In genomic region chr1:11655263-11656079, GRCh38 we compare ENCODE assay signal across 8 cellular contexts. TPM values are rescaled to one million over a fixed set of nuclear protein-coding genes. Genes with fewer than 3 reads are reported as not detected.
DNase-seq lines count a peak whose midpoint lies in the region; ATAC-seq, FAIRE-seq and TF ChIP-seq lines count a peak whose summit lies in the region.

No MANE protein-coding gene starts in this region.

- H3K4me3 ChIP-seq in heart left ventricle (peak overlapping the region; percentile 28 to 89 (median 67)), K562 (peak overlapping the region; percentile 48), mesenchymal stem cell (ENCODE audit: insufficient read depth in 1 of 2, low read depth in 1 of 2, low read length in 2 of 2) (peak overlapping the region; percentile 73 to 87), urinary bladder (ENCODE audit: low read depth, low read length) (peak overlapping the region; percentile 83)

- no peaks in the 10 kb centered on the region for H3K9me3 ChIP-seq in heart left ventricle
- no peaks in the 10 kb centered on the region; the same call in 1 of the 2 replicates for H3K9me3 ChIP-seq in K562 (replicated peaks; ENCODE audit: control insufficient read depth, insufficient read depth, low read depth, low read length)
- H3K9me3 ChIP-seq in mesenchymal stem cell (ENCODE audit: control insufficient read depth, low read length), result no peaks in the 10 kb centered on the region

- H3K9ac ChIP-seq in K562 (ENCODE audit: insufficient read depth in 1 of 2, low read depth in 2 of 2, low read length in 2 of 2) (peak overlapping the region in 1 of 2 experiments; percentile 91; a peak in 2 of 4 replicates), mesenchymal stem cell (ENCODE audit: low read length) (peak overlapping the region; percentile 64)

- no TSS peak for BruUV-seq in K562 (replicated peaks; lab: Mats Ljungman, UMichigan)

- POLR2A ChIA-PET in K562 (lab: Yijun Ruan, JAX), result interaction anchor here (0.5 to 3.0 kb wide), 7 partner anchors 8 to 602 kb away, joined by 3 to 12 read pairs (median 4); partner anchors contain the start of gene FBXO6

- intact Hi-C loops in heart left ventricle (cut with DNase I) (loop anchor here in 1 of 10 donors (2.0 kb wide), 1 partner anchor 63 kb away; no protein-coding TSS in a partner anchor), Right ventricle myocardium superior (cut with DNase I) (no loop called here), K562 (cut with micrococcal nuclease) (no loop called here)

- TF ChIP-seq CTCF in heart left ventricle (IDR thresholded peaks at IDR 0.05) (no peak), K562 (IDR thresholded peaks at IDR 0.05 in 2 of 3, conservative IDR thresholded peaks at IDR 0.05 in 1 of 3; ENCODE audit: insufficient read depth in 2 of 3, low read depth in 1 of 3, low read length in 3 of 3) (no peak)

- peaks cover 13% of the 10 kb centered on the region for H3K79me1 ChIP-seq in mesenchymal stem cell (replicated peaks; ENCODE audit: low read length, poor library complexity, severe bottlenecking)

- no peak overlapping the region for H3K23ac ChIP-seq in mesenchymal stem cell (ENCODE audit: low read length in 2 of 2)

- TF ChIP-seq RAD21 in K562 (CRISPR knock-in tag; conservative IDR thresholded peaks at IDR 0.05 in 1 of 2, IDR thresholded peaks at IDR 0.05 in 1 of 2), result no peak

- no peaks in the 10 kb centered on the region for H3K9me1 ChIP-seq in K562 (ENCODE audit: control insufficient read depth, insufficient read depth, low read length)

- H2BK12ac ChIP-seq in mesenchymal stem cell (ENCODE audit: low read length in 2 of 2), result no peak overlapping the region

- no peak overlapping the region for H3K14ac ChIP-seq in mesenchymal stem cell (ENCODE audit: low read length in 2 of 2)

- H3K18ac ChIP-seq in mesenchymal stem cell (ENCODE audit: low read depth in 1 of 2, low read length in 2 of 2), result no peak overlapping the region

- no peak for DNase-seq in heart left ventricle
- DNase-seq in Right ventricle myocardium superior, result no peak
- no peak for DNase-seq in K562 (ENCODE audit: extremely low read depth in 1 of 4, low spot score in 3 of 4)
- DNase-seq in mesenchymal stem cell, result no peak
- no peak for DNase-seq in AG20443 (ENCODE audit: low spot score)
- no peak for DNase-seq in Kasumi-1 (lab: John Stamatoyannopoulos, UW)

- H2BK5ac ChIP-seq in mesenchymal stem cell (ENCODE audit: low read depth, low read length, poor library complexity, severe bottlenecking), result no peak overlapping the region

- no peaks in the 10 kb centered on the region for H3K79me2 ChIP-seq in K562 (ENCODE audit: control insufficient read depth, insufficient read depth, low read length)

- H4K20me1 ChIP-seq in K562 (replicated peaks; ENCODE audit: control insufficient read depth, insufficient read depth, low read length), result no peaks in the 10 kb centered on the region

- no peak overlapping the region for H2BK120ac ChIP-seq in mesenchymal stem cell (ENCODE audit: low read depth, low read length)

- H3K4me1 ChIP-seq in heart left ventricle (peaks cover 2 to 25% (median 11%) of the 10 kb centered on the region in 12 donors), K562 (replicated peaks in 1 of 2; ENCODE audit: control insufficient read depth in 2 of 2, insufficient read depth in 2 of 2, low read length in 2 of 2) (peaks cover 4 to 38% of the 10 kb centered on the region in 2 experiments; a peak in 4 of 5 replicates), mesenchymal stem cell (ENCODE audit: control insufficient read depth, insufficient read depth, low read depth, low read length) (peaks cover 31% of the 10 kb centered on the region), urinary bladder (ENCODE audit: insufficient read depth) (no peaks in the 10 kb centered on the region)

- ATAC-seq in heart left ventricle (no peak), Right ventricle myocardium superior (ENCODE audit: poor library complexity) (no peak), K562 (no peak), GM18868 (IDR thresholded peaks at IDR 0.05; ENCODE audit: unreplicated experiment) (no peak)

- H4K8ac ChIP-seq in mesenchymal stem cell (ENCODE audit: low read length), result peak overlapping the region; percentile 31

- H2BK15ac ChIP-seq in mesenchymal stem cell (ENCODE audit: low read depth, poor library complexity, severe bottlenecking), result peak overlapping the region; percentile 13

- H3K27me3 ChIP-seq in heart left ventricle (peaks cover 0 to 17% (median under 1%) of the 10 kb centered on the region in 9 donors), K562 (ENCODE audit: control insufficient read depth in 2 of 2, insufficient read depth in 2 of 2, low read length in 2 of 2) (no peaks in the 10 kb centered on the region), mesenchymal stem cell (ENCODE audit: control insufficient read depth in 1 of 2, insufficient read depth in 1 of 2, low read length in 2 of 2) (peaks cover 4 to 16% of the 10 kb centered on the region in 2 experiments)

- no peak for TF ChIP-seq EP300 in K562 (IDR thresholded peaks at IDR 0.05; ENCODE audit: low read length)

- TF ChIP-seq POLR2A in heart left ventricle (IDR thresholded peaks at IDR 0.05), result no peak
- TF ChIP-seq POLR2A in K562 (conservative IDR thresholded peaks at IDR 0.05), result no peak

- CTCF ChIA-PET in K562 (lab: Yijun Ruan, JAX; ENCODE audit: low intra/inter-chr PET ratio), result no interaction called here

- H3K4me2 ChIP-seq in K562 (ENCODE audit: insufficient read depth, low read length), result peak overlapping the region; percentile 60
- H3K4me2 ChIP-seq in mesenchymal stem cell (ENCODE audit: low read length, poor library complexity, severe bottlenecking), result peak overlapping the region; percentile 62

- peak overlapping the region; percentile 63; the same call in 1 of the 2 replicates for H2AFZ ChIP-seq in K562 (ENCODE audit: low read depth, low read length)
- no peak overlapping the region for H2AFZ ChIP-seq in mesenchymal stem cell (ENCODE audit: low read depth, low read length)

- H2AK5ac ChIP-seq in mesenchymal stem cell (ENCODE audit: low read length, severe bottlenecking), result no peak overlapping the region

- H3K36me3 ChIP-seq in heart left ventricle (peaks cover 0 to 37% (median 16%) of the 10 kb centered on the region in 9 donors), K562 (ENCODE audit: control insufficient read depth, insufficient read depth, low read length) (peaks cover 16% of the 10 kb centered on the region; the same call in 2 of the 3 replicates), mesenchymal stem cell (ENCODE audit: control insufficient read depth in 1 of 2, insufficient read depth in 2 of 2, low read depth in 1 of 2, low read length in 2 of 2) (peaks cover 14 to 30% of the 10 kb centered on the region in 2 experiments), urinary bladder (ENCODE audit: insufficient read depth) (no peaks in the 10 kb centered on the region)

- peak overlapping the region in 1 of 2 experiments; percentile 85 for H3K4ac ChIP-seq in mesenchymal stem cell (ENCODE audit: low read depth in 1 of 2, low read length in 2 of 2)

- peak overlapping the region in 3 of 12 donors; percentile 43 to 58 (median 46) for H3K27ac ChIP-seq in heart left ventricle
- H3K27ac ChIP-seq in K562 (ENCODE audit: extremely low read depth, low read depth, low read length), result no peak overlapping the region
- no peak overlapping the region for H3K27ac ChIP-seq in mesenchymal stem cell (ENCODE audit: low read length, poor library complexity, severe bottlenecking)
- H3K27ac ChIP-seq in urinary bladder (ENCODE audit: low read depth), result no peak overlapping the region

- FAIRE-seq in K562 (lab: Jason Lieb, UNC), result peak; percentile 42

- no peak overlapping the region for H4K91ac ChIP-seq in mesenchymal stem cell (ENCODE audit: low read length)

- in situ Hi-C loops in K562 (cut with MboI), result loop anchor here (5.0 kb wide), 1 partner anchor 62 kb away; no protein-coding TSS in a partner anchor

- 58 to 68% (median 63%) methylated on average over 14 to 25 of the region's 25 CpGs for WGBS in heart left ventricle, 4 donors
- WGBS in K562 (ENCODE audit: insufficient coverage, low coverage, missing lambda C conversion rate), result 80% methylated on average over 14 of the region's 25 CpGs
- WGBS in mesenchymal stem cell, result 69% methylated on average over 24 of the region's 25 CpGs
- WGBS in urinary bladder, result 72% methylated on average over 25 of the region's 25 CpGs

RNA-seq across cellular contexts. Expression of gene FBXO44, which starts 0.8 kb away (rescaled TPM):
- total RNA-seq in heart left ventricle (10 to 100 TPM in 8 of 9 donors, 1 to 10 TPM in 1; 9.8 to 19.1 (median 15.1) TPM), Right ventricle myocardium superior (15.6 TPM), K562 (2014; rRNA removed) (11.6 and 14.7 TPM in 2 replicates), K562 (2014; rRNA removed; fragmentation: Illumina TruSeq; extraction: Trizol) (2.6 and 3.9 TPM in 2 replicates), K562 (2015; rRNA removed; fragmentation: Illumina TruSeq; extraction: Trizol) (6.1 and 6.7 TPM in 2 replicates), K562 (2021) (15.7 and 16.4 TPM in 2 replicates), urinary bladder (6.2 TPM)
- polyA plus RNA-seq in heart left ventricle (10 to 100 TPM; 16.6 to 18.1 TPM), K562 (2011; rRNA removed) (8.3 and 18.1 TPM in 2 replicates), K562 (2014; fragmentation: Illumina TruSeq; extraction: Trizol) (5.9 and 9.8 TPM in 2 replicates), K562 (2014; fragmentation: Nextera tagmentation; extraction: Ambion mirVana) (1 to 10 TPM in 1 of 2 experiments, under 1 TPM in 1; 0.69 to 1.3 TPM), K562 (2014; rRNA removed) (20.9 and 23.7 TPM in 2 replicates), urinary bladder (24.3 TPM)
- 25.1 and 57.8 TPM in 2 replicates for total RNA-seq in K562 (2011; cell fraction: chromatin; rRNA removed; ENCODE audit: low replicate concordance)
- total RNA-seq in K562 (2011; cell fraction: nucleolus; rRNA removed), result 47.5 and 48.8 TPM in 2 replicates
- total RNA-seq in K562 (2011; cell fraction: nucleoplasm; rRNA removed), result 32.2 and 35.3 TPM in 2 replicates
- 18.0 and 19.5 TPM in 2 replicates for polyA plus RNA-seq in K562 (2011; cell fraction: cytosol; rRNA removed)
- 93.3 and 93.5 TPM in 2 replicates for polyA plus RNA-seq in K562 (2011; cell fraction: nucleus; rRNA removed)
- 11.8 and 19.7 TPM in 2 replicates for polyA plus RNA-seq in K562 (2012)
- polyA minus RNA-seq in K562 (2011; rRNA and poly(A)+ RNA removed), result 5.7 and 7.3 TPM in 2 replicates
- 3.5 and 14.7 TPM in 2 replicates for polyA minus RNA-seq in K562 (2011; cell fraction: cytosol; rRNA and poly(A)+ RNA removed)
- polyA minus RNA-seq in K562 (2011; cell fraction: nucleus; rRNA and poly(A)+ RNA removed), result 29.5 and 46.7 TPM in 2 replicates
- 17.4 TPM for polyA plus RNA-seq in mesenchymal stem cell (2013, experiment 1 of 2)
- 14.8 TPM for polyA plus RNA-seq in mesenchymal stem cell (2013, experiment 2 of 2)

RNA-seq across cellular contexts. Expression of gene FBXO2, which starts 1.2 kb away (rescaled TPM):
- total RNA-seq in heart left ventricle, result 1 to 10 TPM in 8 of 9 donors, under 1 TPM in 1; 0.83 to 7.5 (median 2.1) TPM
- polyA plus RNA-seq in heart left ventricle, result 1 to 10 TPM; 2.5 to 4.6 TPM
- 2.3 TPM for total RNA-seq in Right ventricle myocardium superior
- total RNA-seq in K562 (2011; cell fraction: chromatin; rRNA removed; ENCODE audit: low replicate concordance), result 0.76 and 1.9 TPM in 2 replicates
- total RNA-seq in K562 (2011; cell fraction: nucleolus; rRNA removed), result 1.7 and 1.8 TPM in 2 replicates
- total RNA-seq in K562 (2011; cell fraction: nucleoplasm; rRNA removed), result 1.3 and 1.5 TPM in 2 replicates
- 1.1 and 1.9 TPM in 2 replicates for total RNA-seq in K562 (2014; rRNA removed)
- total RNA-seq in K562 (2014; rRNA removed; fragmentation: Illumina TruSeq; extraction: Trizol), result 0.16 and 0.25 TPM in 2 replicates
- 0.22 and 0.41 TPM in 2 replicates for total RNA-seq in K562 (2015; rRNA removed; fragmentation: Illumina TruSeq; extraction: Trizol)
- 1.4 and 1.7 TPM in 2 replicates for total RNA-seq in K562 (2021)
- 1.1 and 2.8 TPM in 2 replicates for polyA plus RNA-seq in K562 (2011; rRNA removed)
- polyA plus RNA-seq in K562 (2011; cell fraction: cytosol; rRNA removed), result 2.6 and 3.2 TPM in 2 replicates
- polyA plus RNA-seq in K562 (2011; cell fraction: nucleus; rRNA removed), result 4.5 and 6.3 TPM in 2 replicates
- 1.6 and 1.8 TPM in 2 replicates for polyA plus RNA-seq in K562 (2012)
- polyA plus RNA-seq in K562 (2014; fragmentation: Illumina TruSeq; extraction: Trizol), result 0.27 and 0.46 TPM in 2 replicates
- polyA plus RNA-seq in K562 (2014; fragmentation: Nextera tagmentation; extraction: Ambion mirVana), result under 1 TPM; 0.04 to 0.27 TPM
- polyA plus RNA-seq in K562 (2014; rRNA removed), result 1.6 and 2.2 TPM in 2 replicates
- polyA minus RNA-seq in K562 (2011; rRNA and poly(A)+ RNA removed), result 0.21 and 0.48 TPM in 2 replicates
- 0.57 and 2.8 TPM in 2 replicates for polyA minus RNA-seq in K562 (2011; cell fraction: cytosol; rRNA and poly(A)+ RNA removed)
- 0.67 and 1.4 TPM in 2 replicates for polyA minus RNA-seq in K562 (2011; cell fraction: nucleus; rRNA and poly(A)+ RNA removed)
- polyA plus RNA-seq in mesenchymal stem cell (2013, experiment 1 of 2), result 3.1 TPM
- polyA plus RNA-seq in mesenchymal stem cell (2013, experiment 2 of 2), result 3.7 TPM
- 0.42 TPM for total RNA-seq in urinary bladder
- polyA plus RNA-seq in urinary bladder, result 5.5 TPM

RNA-seq across cellular contexts. Expression of gene FBXO6, which starts 8.5 kb away (rescaled TPM):
- total RNA-seq in heart left ventricle, result 10 to 100 TPM in 4 of 9 donors, 1 to 10 TPM in 5; 5.6 to 23.3 (median 8.3) TPM
- 10 to 100 TPM in 1 of 2 donors, 1 to 10 TPM in 1; 5.6 to 10.9 TPM for polyA plus RNA-seq in heart left ventricle
- 11.6 TPM for total RNA-seq in Right ventricle myocardium superior
- total RNA-seq in K562 (2011; cell fraction: chromatin; rRNA removed; ENCODE audit: low replicate concordance), result 3.1 and 10.3 TPM in 2 replicates
- 13.0 and 14.1 TPM in 2 replicates for total RNA-seq in K562 (2011; cell fraction: nucleolus; rRNA removed)
- total RNA-seq in K562 (2011; cell fraction: nucleoplasm; rRNA removed), result 7.6 and 11.3 TPM in 2 replicates
- total RNA-seq in K562 (2014; rRNA removed), result 44.1 and 44.9 TPM in 2 replicates
- 9.6 and 15.2 TPM in 2 replicates for total RNA-seq in K562 (2014; rRNA removed; fragmentation: Illumina TruSeq; extraction: Trizol)
- 23.8 and 24.5 TPM in 2 replicates for total RNA-seq in K562 (2015; rRNA removed; fragmentation: Illumina TruSeq; extraction: Trizol)
- 23.2 and 24.9 TPM in 2 replicates for total RNA-seq in K562 (2021)
- polyA plus RNA-seq in K562 (2011; rRNA removed), result 35.2 and 64.0 TPM in 2 replicates
- 96.3 and 104 TPM in 2 replicates for polyA plus RNA-seq in K562 (2011; cell fraction: cytosol; rRNA removed)
- 14.1 and 20.6 TPM in 2 replicates for polyA plus RNA-seq in K562 (2011; cell fraction: nucleus; rRNA removed)
- polyA plus RNA-seq in K562 (2012), result 26.0 and 39.2 TPM in 2 replicates
- 34.1 and 34.7 TPM in 2 replicates for polyA plus RNA-seq in K562 (2014; fragmentation: Illumina TruSeq; extraction: Trizol)
- 10 to 100 TPM; 10.6 to 16.4 TPM for polyA plus RNA-seq in K562 (2014; fragmentation: Nextera tagmentation; extraction: Ambion mirVana)
- polyA plus RNA-seq in K562 (2014; rRNA removed), result 45.8 and 49.6 TPM in 2 replicates
- polyA minus RNA-seq in K562 (2011; rRNA and poly(A)+ RNA removed), result 15.9 and 20.2 TPM in 2 replicates
- polyA minus RNA-seq in K562 (2011; cell fraction: cytosol; rRNA and poly(A)+ RNA removed), result 14.4 and 33.6 TPM in 2 replicates
- polyA minus RNA-seq in K562 (2011; cell fraction: nucleus; rRNA and poly(A)+ RNA removed), result 6.2 and 9.4 TPM in 2 replicates
- 6.2 TPM for polyA plus RNA-seq in mesenchymal stem cell (2013, experiment 1 of 2)
- 6.3 TPM for polyA plus RNA-seq in mesenchymal stem cell (2013, experiment 2 of 2)
- total RNA-seq in urinary bladder, result 4.0 TPM
- polyA plus RNA-seq in urinary bladder, result 13.2 TPM

RNA-seq across cellular contexts. Expression of gene MAD2L2, which starts 25.5 kb away (rescaled TPM):
- total RNA-seq in heart left ventricle (10 to 100 TPM; 15.9 to 47.1 (median 18.5) TPM), Right ventricle myocardium superior (15.8 TPM), K562 (2014; rRNA removed) (286 and 326 TPM in 2 replicates), K562 (2014; rRNA removed; fragmentation: Illumina TruSeq; extraction: Trizol) (69.7 and 100 TPM in 2 replicates), K562 (2015; rRNA removed; fragmentation: Illumina TruSeq; extraction: Trizol) (143 TPM in 2 replicates), K562 (2021) (211 and 212 TPM in 2 replicates), urinary bladder (20.5 TPM)
- polyA plus RNA-seq in heart left ventricle (10 to 100 TPM; 17.2 to 54.2 TPM), K562 (2011; rRNA removed) (138 and 190 TPM in 2 replicates), K562 (2014; fragmentation: Illumina TruSeq; extraction: Trizol) (185 and 189 TPM in 2 replicates), K562 (2014; fragmentation: Nextera tagmentation; extraction: Ambion mirVana) (10 to 100 TPM; 12.4 to 25.9 TPM), K562 (2014; rRNA removed) (270 and 279 TPM in 2 replicates), urinary bladder (47.1 TPM)
- total RNA-seq in K562 (2011; cell fraction: chromatin; rRNA removed; ENCODE audit: low replicate concordance), result 61.6 and 182 TPM in 2 replicates
- total RNA-seq in K562 (2011; cell fraction: nucleolus; rRNA removed), result 209 and 213 TPM in 2 replicates
- 129 and 143 TPM in 2 replicates for total RNA-seq in K562 (2011; cell fraction: nucleoplasm; rRNA removed)
- polyA plus RNA-seq in K562 (2011; cell fraction: cytosol; rRNA removed), result 297 and 419 TPM in 2 replicates
- 289 and 315 TPM in 2 replicates for polyA plus RNA-seq in K562 (2011; cell fraction: nucleus; rRNA removed)
- polyA plus RNA-seq in K562 (2012), result 217 and 239 TPM in 2 replicates
- polyA minus RNA-seq in K562 (2011; rRNA and poly(A)+ RNA removed), result 95.3 and 109 TPM in 2 replicates
- 94.6 and 115 TPM in 2 replicates for polyA minus RNA-seq in K562 (2011; cell fraction: cytosol; rRNA and poly(A)+ RNA removed)
- polyA minus RNA-seq in K562 (2011; cell fraction: nucleus; rRNA and poly(A)+ RNA removed), result 71.6 and 96.6 TPM in 2 replicates
- polyA plus RNA-seq in mesenchymal stem cell (2013, experiment 1 of 2), result 25.7 TPM
- polyA plus RNA-seq in mesenchymal stem cell (2013, experiment 2 of 2), result 26.3 TPM

RNA-seq across cellular contexts. Expression of gene DRAXIN, which starts 36.0 kb away (rescaled TPM):
- total RNA-seq in heart left ventricle, result under 1 TPM in 5 of 9 donors, not detected in 4; 0.09 to 0.29 (median 0.12) TPM
- under 1 TPM; 0.03 to 0.04 TPM for polyA plus RNA-seq in heart left ventricle
- total RNA-seq in Right ventricle myocardium superior, result 0.05 TPM
- not detected in 2 replicates for total RNA-seq in K562 (2011; cell fraction: chromatin; rRNA removed; ENCODE audit: low replicate concordance)
- not detected in 2 replicates for total RNA-seq in K562 (2011; cell fraction: nucleolus; rRNA removed)
- not detected in 2 replicates for total RNA-seq in K562 (2011; cell fraction: nucleoplasm; rRNA removed)
- not detected in 2 replicates for total RNA-seq in K562 (2014; rRNA removed)
- 0.04 TPM in 1 of 2 replicates, not detected in the other for total RNA-seq in K562 (2014; rRNA removed; fragmentation: Illumina TruSeq; extraction: Trizol)
- total RNA-seq in K562 (2015; rRNA removed; fragmentation: Illumina TruSeq; extraction: Trizol), result under 0.01 TPM in 1 of 2 replicates, not detected in the other
- not detected in 2 replicates for total RNA-seq in K562 (2021)
- 0.01 TPM in 1 of 2 replicates, not detected in the other for polyA plus RNA-seq in K562 (2011; rRNA removed)
- 0.01 TPM in 1 of 2 replicates, not detected in the other for polyA plus RNA-seq in K562 (2011; cell fraction: cytosol; rRNA removed)
- not detected in 2 replicates for polyA plus RNA-seq in K562 (2011; cell fraction: nucleus; rRNA removed)
- polyA plus RNA-seq in K562 (2012), result 0.01 TPM in 2 replicates
- polyA plus RNA-seq in K562 (2014; fragmentation: Illumina TruSeq; extraction: Trizol), result not detected in 2 replicates
- under 1 TPM in 1 of 2 experiments, not detected in 1; 0.01 TPM for polyA plus RNA-seq in K562 (2014; fragmentation: Nextera tagmentation; extraction: Ambion mirVana)
- polyA plus RNA-seq in K562 (2014; rRNA removed), result 0.01 TPM in 1 of 2 replicates, not detected in the other
- not detected in 2 replicates for polyA minus RNA-seq in K562 (2011; rRNA and poly(A)+ RNA removed)
- polyA minus RNA-seq in K562 (2011; cell fraction: cytosol; rRNA and poly(A)+ RNA removed), result not detected in 2 replicates
- polyA minus RNA-seq in K562 (2011; cell fraction: nucleus; rRNA and poly(A)+ RNA removed), result not detected in 2 replicates
- not detected for polyA plus RNA-seq in mesenchymal stem cell (2013, experiment 1 of 2)
- polyA plus RNA-seq in mesenchymal stem cell (2013, experiment 2 of 2), result under 0.01 TPM
- 0.21 TPM for total RNA-seq in urinary bladder
- 0.01 TPM for polyA plus RNA-seq in urinary bladder
